ENCODE assay signal across 9 cellular contexts in the genomic region with DNA sequence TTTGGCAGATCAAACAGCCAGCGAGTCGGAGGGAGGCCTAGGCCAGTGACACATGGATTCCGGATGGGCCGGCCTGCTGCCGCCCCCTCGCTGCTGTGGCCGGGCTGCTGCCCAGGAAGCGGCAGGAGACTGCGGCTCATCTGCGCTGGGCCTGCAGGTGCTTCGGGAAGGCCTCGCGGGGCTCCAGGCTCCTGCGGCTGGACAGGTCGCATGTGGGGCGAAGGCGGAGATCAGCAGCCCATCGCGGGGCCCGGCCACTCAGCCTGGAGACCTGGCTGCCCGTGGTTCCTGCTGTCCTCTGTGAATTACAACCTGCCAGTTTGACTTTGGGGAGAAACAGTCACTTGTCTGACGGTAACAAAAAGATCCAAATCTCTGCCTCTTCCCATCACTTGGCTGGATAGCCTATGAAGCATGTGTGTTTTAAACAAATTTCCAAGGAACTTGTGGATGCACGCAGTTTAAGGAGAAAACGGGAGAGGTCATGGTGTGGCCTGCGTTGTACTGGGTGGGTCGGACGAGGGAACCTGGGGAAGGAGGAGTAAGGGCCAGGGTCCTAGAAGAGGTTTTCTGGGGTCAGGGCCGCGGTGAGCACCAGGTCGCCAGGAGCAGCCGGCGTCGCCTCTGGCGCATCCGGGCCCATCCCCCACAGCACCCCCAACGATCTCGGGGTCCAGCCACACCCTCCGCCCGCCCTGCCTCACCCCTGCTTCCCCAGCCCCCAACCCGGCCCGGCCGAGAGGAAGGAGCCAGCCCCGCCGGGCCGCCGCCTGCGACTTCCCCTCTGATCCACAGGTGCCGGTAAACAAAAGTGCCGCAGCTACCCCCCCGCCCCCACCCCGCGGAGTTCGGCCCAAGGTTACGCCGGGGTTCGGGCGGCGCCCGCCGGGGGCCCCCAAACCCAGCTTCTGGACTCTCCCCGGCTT. TPM values are rescaled to one million over a fixed set of nuclear protein-coding genes. Genes with fewer than 3 reads are reported as not detected.
DNase-seq lines count a peak whose midpoint lies in the region; ATAC-seq lines count a peak whose summit lies in the region.
"Had no signal": no experiment of that assay in that cellular context is flagged by ENCODE, and none has a peak within 500 bp of the region (broad histone marks: within the 10 kb centered on the region; RNA-seq: fewer than 3 reads in every experiment).

No MANE protein-coding gene starts in this region.

- no peak overlapping the region for H3K4me3 ChIP-seq in MG63

- H3K36me3 ChIP-seq in MG63: no peaks in the 10 kb centered on the region

- ATAC-seq in GM18520 (IDR thresholded peaks at IDR 0.05; ENCODE audit: unreplicated experiment) (no peak), HG03097 (IDR thresholded peaks at IDR 0.05; ENCODE audit: low FRiP score, unreplicated experiment) (no peak)

- DNase-seq in MG63 (peak; percentile 30), iPS-NIHi7 (ENCODE audit: extremely low spot score) (peak; percentile 80), pons (ENCODE audit: low spot score) (no peak), NCI-H345 (lab: John Stamatoyannopoulos, UW) (no peak)
- peak; percentile 54 for DNase-seq in activated naive CD4-positive, alpha-beta T cell treated with anti-CD3 and anti-CD28 coated beads, Interleukin-2, amount 50 U/mL, for 16 hours
- peak; percentile 54 for DNase-seq in stimulated activated CD4-positive, alpha-beta T cell treated with anti-CD3 and anti-CD28 coated beads, Interleukin-1b, Interleukin-23, amount 100 ng/mL, for 48 hours

- H3K9me3 ChIP-seq in MG63: no peaks in the 10 kb centered on the region

- H3K27me3 ChIP-seq in MG63: no peaks in the 10 kb centered on the region

RNA-seq across cellular contexts. Expression of a gene that starts 1.6 kb away (rescaled TPM):
- not detected in 2 replicates for total RNA-seq in MG63 (2014; rRNA removed; shearing (Covaris generic); ENCODE audit: low replicate concordance)
- total RNA-seq: HT1080 had no signal

Comparison
In these comparisons a context has a peak if more than half of its experiments do, and no peak if none do; other contexts are left out.
1. DNase-seq: peak in MG63 (single experiment), activated naive CD4-positive, alpha-beta T cell treated with anti-CD3 and anti-CD28 coated beads, Interleukin-2, amount 50 U/mL, for 16 hours (single experiment), iPS-NIHi7 (single experiment) and stimulated activated CD4-positive, alpha-beta T cell treated with anti-CD3 and anti-CD28 coated beads, Interleukin-1b, Interleukin-23, amount 100 ng/mL, for 48 hours (single experiment); none in pons (single experiment) and NCI-H345 (single experiment).